Comparison of ENCODE assay signal across 29 cellular contexts in genomic region chr19:2837430-2837829, GRCh38. TPM values are rescaled to one million over a fixed set of nuclear protein-coding genes. Genes with fewer than 3 reads are reported as not detected.
"Had no signal": no experiment of that assay in that cellular context is flagged by ENCODE, and none has a peak within 500 bp of the region (broad histone marks: within the 10 kb centered on the region; RNA-seq: fewer than 3 reads in every experiment).

No MANE protein-coding gene starts in this region.

- FAIRE-seq: urothelium cell line had no signal

- H3K9me3 ChIP-seq: testis, thyroid gland had no signal

- H3K27ac ChIP-seq: stomach, suprapubic skin, testis, thoracic aorta, thyroid gland, tibial artery, tibial nerve, transverse colon, upper lobe of left lung, upper lobe of right lung, uterus, vagina had no signal

- H3K36me3 ChIP-seq: uterus had no signal

- H3K4me3 ChIP-seq: stomach, suprapubic skin, testis, thoracic aorta, thyroid gland, tibial artery, tibial nerve, transverse colon, upper lobe of left lung, upper lobe of right lung, uterus, vagina had no signal

- ATAC-seq: stimulated activated effector memory CD8-positive, alpha-beta T cell treated with anti-CD3 and anti-CD28 coated beads, Interleukin-12 subunit alpha, Interleukin-12 subunit beta, amount 100 ng/mL, for 72 hours; stimulated activated memory B cell treated with anti-CD40 and anti-IgM and Interleukin-4, amounts not matched to agents 10 μg/mL and 1 μg/mL and 100 μg/mL, for 72 hours; stimulated activated naive B cell treated with anti-CD40 and anti-IgM and Interleukin-4, amounts not matched to agents 10 μg/mL and 1 μg/mL and 100 μg/mL, for 72 hours; stimulated activated naive CD8-positive, alpha-beta T cell treated with anti-CD3 and anti-CD28 coated beads, Interleukin-15, amount 100 ng/mL, for 72 hours; stimulated activated naive CD8-positive, alpha-beta T cell treated with anti-CD3 and anti-CD28 coated beads, Interleukin-15, Interleukin-2, amounts not matched to agents 100 U/mL and 50 U/mL, for 24 hours; upper lobe of right lung had no signal

- H3K4me1 ChIP-seq: uterus had no signal

- H3K27me3 ChIP-seq: stomach, suprapubic skin, testis, thyroid gland, tibial artery, tibial nerve, transverse colon, upper lobe of left lung, upper lobe of right lung, uterus, vagina had no signal

- DNase-seq: stimulated activated CD4-positive, alpha-beta T cell treated with anti-CD3 and anti-CD28 coated beads, Interleukin-2, amount 100 ng/mL, for 48 hours; stimulated activated CD4-positive, alpha-beta T cell treated with anti-CD3 and anti-CD28 coated beads, Interleukin-4, amount 100 ng/mL, for 1 hour; stimulated activated CD4-positive, alpha-beta T cell treated with anti-CD3 and anti-CD28 coated beads, Interleukin-4, amount 100 ng/mL, for 24 hours; stimulated activated CD4-positive, alpha-beta T cell treated with anti-CD3 and anti-CD28 coated beads, Interleukin-4, amount 100 ng/mL, for 4 hours; stimulated activated CD8-positive, alpha-beta memory T cell treated with anti-CD3 and anti-CD28 coated beads, Interleukin-4, amount 100 ng/mL, for 48 hours; stimulated activated naive B cell treated with anti-CD40 and anti-IgM and Interleukin-4, amounts not matched to agents 10 μg/mL and 1 μg/mL and 100 μg/mL, for 72 hours; stimulated activated naive CD4-positive, alpha-beta T cell; stimulated activated naive CD4-positive, alpha-beta T cell treated with Interleukin-2 at 50 U/mL for 16 hours; stimulated activated naive CD8-positive, alpha-beta T cell treated with anti-CD3 and anti-CD28 coated beads, Interleukin-15, amount 100 ng/mL, for 72 hours; stimulated activated naive CD8-positive, alpha-beta T cell treated with anti-CD3 and anti-CD28 coated beads, Interleukin-15, Interleukin-2, amounts not matched to agents 100 U/mL and 50 U/mL, for 24 hours; stomach; substantia nigra; testis; thyroid gland; tibial artery; transverse colon; trophoblast cell; upper lobe of left lung; upper lobe of right lung; uterus had no signal

RNA-seq across cellular contexts. Expression of gene ZNF556, which starts 29.7 kb away (rescaled TPM):
- total RNA-seq: subcutaneous adipose tissue, suprapubic skin, thyroid gland, transverse colon, upper lobe of left lung, upper lobe of right lung, ureter, vagina had no signal
